In genomic region chr1:172883387-172883791, GRCh38 we compare ENCODE assay signal across 12 cellular contexts.
A peak's percentile ranks its signal among the peaks of the same experiment; 100 is the strongest.
DNase-seq lines count a peak whose midpoint lies in the region; ATAC-seq, FAIRE-seq and TF ChIP-seq lines count a peak whose summit lies in the region.
"Had no signal": no experiment of that assay in that cellular context is flagged by ENCODE, and none has a peak within 500 bp of the region (broad histone marks: within the 10 kb centered on the region; RNA-seq: fewer than 3 reads in every experiment).

No MANE protein-coding gene starts in this region.

- TF ChIP-seq CTCF in type B pancreatic cell (conservative IDR thresholded peaks at IDR 0.05): no peak

- no peak overlapping the region for H3K27ac Mint-ChIP-seq in activated CD8-positive, alpha-beta memory T cell treated with anti-CD3 and anti-CD28 coated beads, Interleukin-2, amount 10 ng/mL, durations not matched to agents 7 days and 5 days
- H3K27ac Mint-ChIP-seq in stimulated activated memory B cell treated with anti-CD40 and anti-IgM and Interleukin-4, amounts not matched to agents 10 μg/mL and 1 μg/mL and 100 μg/mL, for 72 hours: peak overlapping the region; percentile 44
- no peak overlapping the region for H3K27ac Mint-ChIP-seq in type B pancreatic cell

- peaks cover 84% of the 10 kb centered on the region for H3K27me3 Mint-ChIP-seq in activated CD8-positive, alpha-beta memory T cell treated with anti-CD3 and anti-CD28 coated beads, Interleukin-2, amount 10 ng/mL, durations not matched to agents 7 days and 5 days
- peaks cover 17% of the 10 kb centered on the region for H3K27me3 Mint-ChIP-seq in stimulated activated memory B cell treated with anti-CD40 and anti-IgM and Interleukin-4, amounts not matched to agents 10 μg/mL and 1 μg/mL and 100 μg/mL, for 72 hours
- no peaks in the 10 kb centered on the region for H3K27me3 Mint-ChIP-seq in type B pancreatic cell

- FAIRE-seq in RCC 7860 (lab: Jason Lieb, UNC): no peak

- H3K36me3 Mint-ChIP-seq in activated CD8-positive, alpha-beta memory T cell treated with anti-CD3 and anti-CD28 coated beads, Interleukin-2, amount 10 ng/mL, durations not matched to agents 7 days and 5 days: peaks cover 2% of the 10 kb centered on the region
- no peaks in the 10 kb centered on the region for H3K36me3 Mint-ChIP-seq in stimulated activated memory B cell treated with anti-CD40 and anti-IgM and Interleukin-4, amounts not matched to agents 10 μg/mL and 1 μg/mL and 100 μg/mL, for 72 hours
- H3K36me3 Mint-ChIP-seq in type B pancreatic cell: peaks cover 4% of the 10 kb centered on the region

- peaks cover 2% of the 10 kb centered on the region for H3K9me3 Mint-ChIP-seq in activated CD8-positive, alpha-beta memory T cell treated with anti-CD3 and anti-CD28 coated beads, Interleukin-2, amount 10 ng/mL, durations not matched to agents 7 days and 5 days (ENCODE audit: low read depth)
- H3K9me3 Mint-ChIP-seq in stimulated activated memory B cell treated with anti-CD40 and anti-IgM and Interleukin-4, amounts not matched to agents 10 μg/mL and 1 μg/mL and 100 μg/mL, for 72 hours: no peaks in the 10 kb centered on the region
- H3K9me3 Mint-ChIP-seq in type B pancreatic cell: peaks cover 4% of the 10 kb centered on the region

- H3K4me3 Mint-ChIP-seq in activated CD8-positive, alpha-beta memory T cell treated with anti-CD3 and anti-CD28 coated beads, Interleukin-2, amount 10 ng/mL, durations not matched to agents 7 days and 5 days: peak overlapping the region; percentile 6
- no peak overlapping the region for H3K4me3 Mint-ChIP-seq in stimulated activated memory B cell treated with anti-CD40 and anti-IgM and Interleukin-4, amounts not matched to agents 10 μg/mL and 1 μg/mL and 100 μg/mL, for 72 hours
- H3K4me3 Mint-ChIP-seq in type B pancreatic cell: no peak overlapping the region

- DNase-seq in activated CD8-positive, alpha-beta memory T cell treated with anti-CD3 and anti-CD28 coated beads, Interleukin-2, amount 10 ng/mL, durations not matched to agents 7 days and 5 days: peak; percentile 52
- no peak for DNase-seq in activated CD8-positive, alpha-beta memory T cell treated with anti-CD3 and anti-CD28 coated beads for 24 hours
- DNase-seq in RCC 7860 (ENCODE audit: low spot score): peak; percentile 11
- no peak for DNase-seq in type B pancreatic cell (ENCODE audit: extremely low spot score, unreplicated experiment)
- no peak for DNase-seq in NCI-H1092 treated with DMSO at 0.1 percent for 48 hours (lab: John Stamatoyannopoulos, UW)
- DNase-seq: activated CD8-positive, alpha-beta memory T cell treated with anti-CD3 and anti-CD28 coated beads, Interleukin-2, amount 50 U/mL, for 4 hours; hippocampal formation; NCI-H2029 treated with DMSO at 0.1 percent for 48 hours; stimulated activated CD4-positive, alpha-beta T cell treated with anti-CD3 and anti-CD28 coated beads, Interleukin-2, amount 100 ng/mL, for 48 hours had no signal

- H3K4me1 Mint-ChIP-seq in activated CD8-positive, alpha-beta memory T cell treated with anti-CD3 and anti-CD28 coated beads, Interleukin-2, amount 10 ng/mL, durations not matched to agents 7 days and 5 days: peaks cover 19% of the 10 kb centered on the region
- H3K4me1 Mint-ChIP-seq in stimulated activated memory B cell treated with anti-CD40 and anti-IgM and Interleukin-4, amounts not matched to agents 10 μg/mL and 1 μg/mL and 100 μg/mL, for 72 hours: peaks cover 20% of the 10 kb centered on the region
- no peaks in the 10 kb centered on the region for H3K4me1 Mint-ChIP-seq in type B pancreatic cell (ENCODE audit: unreplicated experiment)

- ATAC-seq in activated CD8-positive, alpha-beta memory T cell treated with anti-CD3 and anti-CD28 coated beads, Interleukin-2, amount 10 ng/mL, durations not matched to agents 7 days and 5 days: peak; percentile 89
- ATAC-seq in HG02884 (IDR thresholded peaks at IDR 0.05; ENCODE audit: unreplicated experiment): peak; percentile 73
- ATAC-seq in stimulated activated memory B cell treated with anti-CD40 and anti-IgM and Interleukin-4, amounts not matched to agents 10 μg/mL and 1 μg/mL and 100 μg/mL, for 72 hours: peak; percentile 94
- ATAC-seq in HG02642 (IDR thresholded peaks at IDR 0.05; ENCODE audit: poor library complexity, unreplicated experiment): no peak

- CTCF ChIA-PET in activated CD8-positive, alpha-beta memory T cell treated with anti-CD3 and anti-CD28 coated beads, Interleukin-2, amount 10 ng/mL, durations not matched to agents 7 days and 5 days (lab: Charles Lee): interaction anchor here (1.7 to 1.9 kb wide), 2 partner anchors 11 to 139 kb away, joined by 5 to 6 read pairs; no protein-coding TSS in a partner anchor

Comparison
In these comparisons a context has a peak if more than half of its experiments do, and no peak if none do; other contexts are left out.
1. DNase-seq: peak in activated CD8-positive, alpha-beta memory T cell treated with anti-CD3 and anti-CD28 coated beads, Interleukin-2, amount 10 ng/mL, durations not matched to agents 7 days and 5 days (single experiment) and RCC 7860 (single experiment); none in activated CD8-positive, alpha-beta memory T cell treated with anti-CD3 and anti-CD28 coated beads for 24 hours (single experiment), type B pancreatic cell (single experiment) and NCI-H1092 treated with DMSO at 0.1 percent for 48 hours (single experiment).